Comparison of ENCODE assay signal across 8 cellular contexts in genomic region chr2:7044253-7045250, GRCh38.
DNase-seq lines count a peak whose midpoint lies in the region; ATAC-seq and TF ChIP-seq lines count a peak whose summit lies in the region.

No MANE protein-coding gene starts in this region.

- H3K9me3 Mint-ChIP-seq in glutamatergic neuron (ENCODE audit: unreplicated experiment) = peaks cover 4% of the 10 kb centered on the region

- POLR2A ChIA-PET in A673 (lab: Charles Lee; ENCODE audit: low non-redundant PET) = no interaction called here

- H3K27me3 ChIP-seq in A673 (replicated peaks; ENCODE audit: insufficient read depth, low read depth, low read length, poor library complexity) = no peaks in the 10 kb centered on the region

- H3K4me1 Mint-ChIP-seq in glutamatergic neuron (ENCODE audit: low read depth, unreplicated experiment) = peaks cover 16% of the 10 kb centered on the region

- no peaks in the 10 kb centered on the region for H3K9me3 ChIP-seq in A673 (ENCODE audit: low read depth, low read length, poor library complexity, severe bottlenecking)

- CTCF ChIA-PET in A673 (lab: Charles Lee) = interaction anchor here (0.6 to 1.1 kb wide), 2 partner anchors 10 to 119 kb away, joined by 3 to 4 read pairs; no protein-coding TSS in a partner anchor

- BruUV-seq in A673 (replicated peaks; lab: Mats Ljungman, UMichigan) = no TSS peak

- H3K4me1 ChIP-seq in A673 (ENCODE audit: insufficient read depth, low read length, poor library complexity, severe bottlenecking) = no peaks in the 10 kb centered on the region

- TF ChIP-seq CTCF in A673 (conservative IDR thresholded peaks at IDR 0.05; ENCODE audit: low read depth, low read length) = peak; percentile 90
- peak; percentile 96 for TF ChIP-seq CTCF in GM12875 (IDR thresholded peaks at IDR 0.05; ENCODE audit: borderline replicate concordance, insufficient read depth, low read depth, low read length)
- peak; percentile 91 for TF ChIP-seq CTCF in glutamatergic neuron (IDR thresholded peaks at IDR 0.05; ENCODE audit: partially characterized antibody, unreplicated experiment)

- intact Hi-C loops in A673 (cut with micrococcal nuclease; ENCODE audit: unreplicated experiment) = loop anchor here (1.0 to 5.0 kb wide), 2 partner anchors 38 to 147 kb away; no protein-coding TSS in a partner anchor
- intact Hi-C loops in posterior cingulate gyrus (cut with DNase I) = loop anchor here (1.0 to 2.0 kb wide), 2 partner anchors 127 to 148 kb away; partner anchors contain the start of gene RNF144A

- H3K4me3 Mint-ChIP-seq in glutamatergic neuron (ENCODE audit: unreplicated experiment) = no peak overlapping the region

- no peak overlapping the region for H3K27ac Mint-ChIP-seq in glutamatergic neuron (ENCODE audit: unreplicated experiment)

- peaks cover 5% of the 10 kb centered on the region for H3K27me3 Mint-ChIP-seq in glutamatergic neuron (ENCODE audit: unreplicated experiment)

- peak; percentile 74 for ATAC-seq in HG03342 (IDR thresholded peaks at IDR 0.05; ENCODE audit: unreplicated experiment)

- no peak overlapping the region for H3K27ac ChIP-seq in A673 (ENCODE audit: low read depth, low read length, poor library complexity, severe bottlenecking)

- peak; percentile 60 for DNase-seq in A673 (ENCODE audit: low spot score)
- DNase-seq in SHP77 (lab: John Stamatoyannopoulos, UW) = peak; percentile 26 to 48
- peak; percentile 65 for DNase-seq in activated naive CD4-positive, alpha-beta T cell treated with Interleukin-2 at 50 U/mL for 16 hours
- peak; percentile 75 for DNase-seq in glutamatergic neuron
- peak; percentile 54 to 96 (median 76) for DNase-seq in posterior cingulate gyrus
- peak; percentile 75 for DNase-seq in ureter (ENCODE audit: low spot score)

- no peaks in the 10 kb centered on the region for H3K36me3 ChIP-seq in A673 (ENCODE audit: insufficient read depth, low read length, poor library complexity, severe bottlenecking)

- H3K4me3 ChIP-seq in A673 (ENCODE audit: low read depth, low read length, poor library complexity, severe bottlenecking) (no peak overlapping the region), GM12875 (ENCODE audit: low read depth, low read length) (no peak overlapping the region)

- H3K36me3 Mint-ChIP-seq in glutamatergic neuron (ENCODE audit: unreplicated experiment) = no peaks in the 10 kb centered on the region
